Comparison of ENCODE assay signal across 8 cellular contexts in genomic region chr4:75724867-75725724, GRCh38.
DNase-seq lines count a peak whose midpoint lies in the region; ATAC-seq and TF ChIP-seq lines count a peak whose summit lies in the region.

No MANE protein-coding gene starts in this region.

- peak; percentile 33 for ATAC-seq in GM18870 (IDR thresholded peaks at IDR 0.05; ENCODE audit: unreplicated experiment)
- ATAC-seq in HG03135 (IDR thresholded peaks at IDR 0.05; ENCODE audit: unreplicated experiment), result peak; percentile 54

- H3K9ac ChIP-seq in mucosa of rectum (ENCODE audit: low read depth in 1 of 2, low read length in 2 of 2), result peak overlapping the region; percentile 100

- H3K27ac ChIP-seq in mucosa of rectum (ENCODE audit: low read depth in 2 of 2, low read length in 2 of 2), result peak overlapping the region; percentile 99

- H3K27me3 ChIP-seq in mucosa of rectum (ENCODE audit: control insufficient read depth in 2 of 2, insufficient read depth in 2 of 2, low read length in 2 of 2), result no peaks in the 10 kb centered on the region

- DNase-seq in AG08396 (ENCODE audit: low spot score) (peak; percentile 73), NCI-H69 (lab: John Stamatoyannopoulos, UW) (peak; percentile 65), activated T-cell treated with anti-CD3 and anti-CD28 coated beads for 24 hours (ENCODE audit: low read depth) (peak; percentile 33), erythroblast (lab: John Stamatoyannopoulos, UW) (peak; percentile 85)
- DNase-seq in stimulated activated CD8-positive, alpha-beta memory T cell treated with anti-CD3 and anti-CD28 coated beads, Interleukin-4, amount 100 ng/mL, for 24 hours (ENCODE audit: low read depth), result peak; percentile 48

- peaks cover 14 to 17% of the 10 kb centered on the region in 2 donors for H3K4me1 ChIP-seq in mucosa of rectum (ENCODE audit: control insufficient read depth in 2 of 2, insufficient read depth in 2 of 2, low read length in 2 of 2)

- H3K9me3 ChIP-seq in mucosa of rectum (ENCODE audit: control insufficient read depth in 2 of 2, low read length in 2 of 2), result no peaks in the 10 kb centered on the region

- TF ChIP-seq POLR2A in erythroblast (IDR thresholded peaks at IDR 0.05; ENCODE audit: low read length), result peak; percentile 51

- peak overlapping the region; percentile 97 to 100 for H3K4me3 ChIP-seq in mucosa of rectum (ENCODE audit: low read length in 2 of 2)

- H3K36me3 ChIP-seq in mucosa of rectum (ENCODE audit: control insufficient read depth in 2 of 2, insufficient read depth in 2 of 2, low read length in 2 of 2), result no peaks in the 10 kb centered on the region

Comparison
In these comparisons a context has a peak if more than half of its experiments do, and no peak if none do; other contexts are left out.
1. Peak in every context shown above with its lines: DNase-seq, ATAC-seq, H3K4me3 ChIP-seq and H3K27ac ChIP-seq.
2. DNase-seq: peak in every context shown above with its lines; median percentile 85 in erythroblast; 73 in AG08396; 65 in NCI-H69; 48 in stimulated activated CD8-positive, alpha-beta memory T cell treated with anti-CD3 and anti-CD28 coated beads, Interleukin-4, amount 100 ng/mL, for 24 hours; 33 in activated T-cell treated with anti-CD3 and anti-CD28 coated beads for 24 hours.